ENCODE assay signal across 25 cellular contexts in the genomic region with DNA sequence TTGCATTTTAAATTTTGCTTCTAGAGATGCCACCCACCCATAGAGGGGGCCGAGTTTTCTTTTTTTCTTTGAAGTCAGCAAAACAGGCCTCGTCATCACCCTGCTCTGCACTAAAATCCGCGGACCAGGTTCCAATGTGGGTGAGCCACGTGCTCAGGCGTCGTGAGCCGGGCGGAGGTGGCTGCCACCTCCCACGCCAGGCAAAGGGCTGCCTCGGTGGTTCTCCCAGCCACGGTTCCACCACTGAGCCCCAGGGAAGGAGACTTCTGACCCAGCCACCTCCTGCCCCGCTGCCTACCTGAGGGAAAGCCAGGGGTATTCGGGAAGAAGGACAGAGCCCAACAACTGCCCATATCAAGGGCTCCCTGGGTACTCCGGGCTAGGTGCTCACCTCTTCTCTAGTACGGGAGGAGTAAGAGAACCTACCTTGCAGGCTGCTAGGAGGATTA. TPM values are rescaled to one million over a fixed set of nuclear protein-coding genes. Genes with fewer than 3 reads are reported as not detected.
A peak's percentile ranks its signal among the peaks of the same experiment; 100 is the strongest.
DNase-seq lines count a peak whose midpoint lies in the region; ATAC-seq, FAIRE-seq and TF ChIP-seq lines count a peak whose summit lies in the region.
"Had no signal": no experiment of that assay in that cellular context is flagged by ENCODE, and none has a peak within 500 bp of the region (broad histone marks: within the 10 kb centered on the region; RNA-seq: fewer than 3 reads in every experiment).

No MANE protein-coding gene starts in this region.

- FAIRE-seq in kidney (lab: Jason Lieb, UNC): no peak
- FAIRE-seq: A204.1 had no signal

- peak overlapping the region in 3 of 5 experiments; percentile 67 to 94 (median 82) for H3K27ac Mint-ChIP-seq in brain
- H3K27ac Mint-ChIP-seq: CD8-positive, alpha-beta memory T cell had no signal

- DNase-seq in head of caudate nucleus: peak in 40 of 42 donors; percentile 40 to 89 (median 68)
- DNase-seq in psoas muscle: no peak
- no peak for DNase-seq in SKM-1 treated with dmso at 0.1 percent for 144 hours (lab: John Stamatoyannopoulos, UW; ENCODE audit: unreplicated experiment)
- no peak for DNase-seq in kidney
- DNase-seq in activated CD4-positive, alpha-beta T cell treated with anti-CD3 and anti-CD28 coated beads, Interleukin-2, amount 50 U/mL, for 4 hours: no peak
- DNase-seq in activated gamma-delta T cell treated with Interleukin-2 at 50 U/mL for 16 hours: no peak
- DNase-seq: Calu3; CD8-positive, alpha-beta memory T cell; DMS53; EL; GF-D8; H9; MM.1S; NCI-H1092; NCI-H1436; NCI-H1930; NCI-H2227 treated with DMSO at 0.1 percent for 48 hours; NCI-H510A; NK-92 treated with Interleukin-12 subunit alpha and Interleukin-12 subunit beta, amount 100 ng/mL, for 24 hours had no signal

- H3K27me3 ChIP-seq in psoas muscle (ENCODE audit: insufficient read depth in 3 of 3, low read length in 2 of 3): no peaks in the 10 kb centered on the region

- ATAC-seq in psoas muscle: no peak
- ATAC-seq: Panc1, Right ventricle myocardium inferior had no signal

- H3K9me3 ChIP-seq in HEK293 (ENCODE audit: control insufficient read depth, insufficient read depth, low read depth, low read length) (no peaks in the 10 kb centered on the region), psoas muscle (no peaks in the 10 kb centered on the region), kidney (ENCODE audit: control insufficient read depth in 1 of 2, low read length in 2 of 2) (no peaks in the 10 kb centered on the region)

- H3K4me3 Mint-ChIP-seq in brain: no peak overlapping the region
- H3K4me3 Mint-ChIP-seq: CD8-positive, alpha-beta memory T cell; H9 had no signal

- H3K9me3 Mint-ChIP-seq in brain: peaks cover 0 to 4% (median 0%) of the 10 kb centered on the region in 5 experiments
- H3K9me3 Mint-ChIP-seq: CD8-positive, alpha-beta memory T cell; H9 had no signal

- POLR2A ChIA-PET in HEK293 (lab: Yijun Ruan, JAX): no interaction called here

- H3K27ac ChIP-seq in HEK293 (ENCODE audit: extremely low read depth, low read depth, low read length) (peak overlapping the region; percentile 28; the same call in 1 of the 2 replicates), psoas muscle (peak overlapping the region; percentile 15), kidney (ENCODE audit: low read depth in 2 of 2, low read length in 2 of 2) (no peak overlapping the region)
- H3K27ac ChIP-seq: C4-2B had no signal

- intact Hi-C loops in head of caudate nucleus (cut with DNase I) (no loop called here), psoas muscle (cut with DNase I) (no loop called here), kidney (cut with DNase I) (no loop called here)

- no peak overlapping the region for H3K4me3 ChIP-seq in HEK293 (ENCODE audit: low read depth, low read length)
- no peak overlapping the region for H3K4me3 ChIP-seq in psoas muscle
- no peak overlapping the region for H3K4me3 ChIP-seq in kidney (ENCODE audit: low read length in 2 of 2)

- CTCF ChIA-PET in HEK293 (lab: Yijun Ruan, JAX): no interaction called here

- peaks cover 7% of the 10 kb centered on the region; the same call in 1 of the 2 replicates for H3K4me1 ChIP-seq in HEK293 (ENCODE audit: control insufficient read depth, insufficient read depth, low read length)
- peaks cover 18% of the 10 kb centered on the region for H3K4me1 ChIP-seq in psoas muscle
- H3K4me1 ChIP-seq in kidney (ENCODE audit: control insufficient read depth in 1 of 2, insufficient read depth in 1 of 2, low read depth in 1 of 2, low read length in 2 of 2): no peaks in the 10 kb centered on the region

- H3K36me3 Mint-ChIP-seq in brain: peaks cover 46% of the 10 kb centered on the region
- H3K36me3 Mint-ChIP-seq: CD8-positive, alpha-beta memory T cell had no signal

- TF ChIP-seq CTCF in HEK293 (tag by site-specific recombination; IDR thresholded peaks at IDR 0.05) (no peak), brain (conservative IDR thresholded peaks at IDR 0.05) (no peak), psoas muscle (IDR thresholded peaks at IDR 0.05) (no peak), kidney (IDR thresholded peaks at IDR 0.05; ENCODE audit: borderline replicate concordance, extremely low read depth, insufficient read depth) (no peak)

- H3K27me3 Mint-ChIP-seq in brain: no peaks in the 10 kb centered on the region

- 82 to 89% (median 87%) methylated on average over 15 to 16 of the region's 16 CpGs for WGBS in psoas muscle, 3 donors

- H3K9ac ChIP-seq in kidney (ENCODE audit: low read length in 2 of 2): no peak overlapping the region

- H3K4me1 Mint-ChIP-seq in brain: peaks cover 56% of the 10 kb centered on the region
- H3K4me1 Mint-ChIP-seq: CD8-positive, alpha-beta memory T cell had no signal

- no peaks in the 10 kb centered on the region for H3K36me3 ChIP-seq in HEK293 (ENCODE audit: control insufficient read depth in 2 of 2, insufficient read depth in 1 of 2, low read length in 2 of 2)
- peaks cover 0 to under 1% of the 10 kb centered on the region in 2 donors for H3K36me3 ChIP-seq in psoas muscle (ENCODE audit: insufficient read depth in 1 of 2, low read depth in 1 of 2)
- H3K36me3 ChIP-seq in kidney (ENCODE audit: control insufficient read depth in 1 of 2, insufficient read depth in 2 of 2, low read length in 2 of 2): no peaks in the 10 kb centered on the region

TF ChIP-seq in HEK293, 187 proteins besides CTCF, POLR2A, EP300 and RAD21:
- no peak for TF ChIP-seq GFI1B (tag by site-specific recombination; IDR thresholded peaks at IDR 0.05)
- TF ChIP-seq ZNF518A (tag by site-specific recombination; conservative IDR thresholded peaks at IDR 0.05; ENCODE audit: low read depth): no peak
- no peak for TF ChIP-seq ZSCAN4 (tag by site-specific recombination; IDR thresholded peaks at IDR 0.05)
- TF ChIP-seq WT1 (tag by site-specific recombination; IDR thresholded peaks at IDR 0.05): no peak
- no peak for TF ChIP-seq ZNF791 (tag by site-specific recombination; IDR thresholded peaks at IDR 0.05)
- TF ChIP-seq PRDM1 (tag by site-specific recombination; IDR thresholded peaks at IDR 0.05): no peak
- no peak for TF ChIP-seq ZBTB7A (tag by site-specific recombination; IDR thresholded peaks at IDR 0.05; ENCODE audit: low read depth)
- TF ChIP-seq ZNF366 (tag by site-specific recombination; conservative IDR thresholded peaks at IDR 0.05): no peak
- no peak for TF ChIP-seq ZNF175 (tag by site-specific recombination; IDR thresholded peaks at IDR 0.05)
- TF ChIP-seq MEIS1 (CRISPR knock-in tag; IDR thresholded peaks at IDR 0.05; ENCODE audit: borderline replicate concordance): no peak

RNA-seq across cellular contexts. Expression of gene MN1, which starts 45.3 kb away (rescaled TPM):
- polyA plus RNA-seq in brain (ENCODE audit: insufficient read depth, low read depth, low replicate concordance): 1.7 TPM
- 10 to 100 TPM in 3 of 4 donors, 1 to 10 TPM in 1; 7.3 to 39.3 (median 21.3) TPM for total RNA-seq in psoas muscle
- 10 to 100 TPM in 2 of 3 donors, 1 to 10 TPM in 1; 4.3 to 17.6 (median 14.8) TPM for polyA plus RNA-seq in psoas muscle
- 3.2 TPM for total RNA-seq in kidney
- polyA plus RNA-seq in kidney (ENCODE audit: insufficient read depth, low read depth, low replicate concordance): 0.92 TPM
- polyA plus RNA-seq: CD8-positive, alpha-beta memory T cell had no signal

Comparison
In these comparisons a context has a peak if more than half of its experiments do, and no peak if none do; other contexts are left out.
1. H3K27ac ChIP-seq: peak in HEK293 (single experiment) and psoas muscle (single experiment); none in kidney (0 of 2).
2. DNase-seq: peak in head of caudate nucleus (40 of 42); none in psoas muscle (0 of 2), SKM-1 treated with dmso at 0.1 percent for 144 hours (single experiment), kidney (single experiment), activated CD4-positive, alpha-beta T cell treated with anti-CD3 and anti-CD28 coated beads, Interleukin-2, amount 50 U/mL, for 4 hours (0 of 2) and activated gamma-delta T cell treated with Interleukin-2 at 50 U/mL for 16 hours (single experiment).